ENCODE assay signal across 10 cellular contexts in genomic region chr11:57641011-57641410, GRCh38. TPM values are rescaled to one million over a fixed set of nuclear protein-coding genes. Genes with fewer than 3 reads are reported as not detected.
DNase-seq lines count a peak whose midpoint lies in the region; ATAC-seq, FAIRE-seq and TF ChIP-seq lines count a peak whose summit lies in the region.
"Had no signal": no experiment of that assay in that cellular context is flagged by ENCODE, and none has a peak within 500 bp of the region (broad histone marks: within the 10 kb centered on the region; RNA-seq: fewer than 3 reads in every experiment).

No MANE protein-coding gene starts in this region.

- peaks cover 40% of the 10 kb centered on the region for H3K36me3 ChIP-seq in HUES64 (ENCODE audit: insufficient read depth, low read length)
- H3K36me3 ChIP-seq in K562 (ENCODE audit: control insufficient read depth, insufficient read depth, low read length) = no peaks in the 10 kb centered on the region
- no peaks in the 10 kb centered on the region for H3K36me3 ChIP-seq in small intestine (ENCODE audit: control insufficient read depth in 2 of 2, insufficient read depth in 2 of 2, low read length in 2 of 2)

- TF ChIP-seq EP300 in K562 (IDR thresholded peaks at IDR 0.05; ENCODE audit: low read length) = no peak

- no peaks in the 10 kb centered on the region for H3K9me3 Mint-ChIP-seq in mesothelial cell of epicardium
- H3K9me3 Mint-ChIP-seq in activated CD8-positive, alpha-beta T cell treated with anti-CD3 and anti-CD28 coated beads, Interleukin-2, amount 10 ng/mL, durations not matched to agents 7 days and 5 days (ENCODE audit: insufficient read depth) = no peaks in the 10 kb centered on the region
- H3K9me3 Mint-ChIP-seq: activated naive CD8-positive, alpha-beta T cell treated with anti-CD3 and anti-CD28 coated beads for 36 hours had no signal

- CTCF ChIA-PET in K562 (lab: Yijun Ruan, JAX; ENCODE audit: low intra/inter-chr PET ratio) = interaction anchor here (0.6 to 2.8 kb wide), 5 partner anchors 71 to 799 kb away, joined by 3 to 37 read pairs (median 4); partner anchors contain the start of gene UBE2L6
- CTCF ChIA-PET in activated CD8-positive, alpha-beta T cell treated with anti-CD3 and anti-CD28 coated beads, Interleukin-2, amount 10 ng/mL, durations not matched to agents 7 days and 5 days (lab: Charles Lee) = interaction anchor here (0.6 to 16.2 kb wide), 36 partner anchors 8 to 304 kb away, joined by 3 to 421 read pairs (median 5); partner anchors contain the start of genes RTN4RL2, SLC43A1, TIMM10 and UBE2L6

- TF ChIP-seq POLR2A in K562 (conservative IDR thresholded peaks at IDR 0.05) = no peak

- H3K9me3 ChIP-seq in HUES64 (ENCODE audit: insufficient read depth, low read depth, low read length) (no peaks in the 10 kb centered on the region), K562 (replicated peaks; ENCODE audit: control insufficient read depth, insufficient read depth, low read depth, low read length) (no peaks in the 10 kb centered on the region), small intestine (ENCODE audit: control insufficient read depth, low read depth) (no peaks in the 10 kb centered on the region)
- H3K9me3 ChIP-seq: SJCRH30 had no signal

- H2AFZ ChIP-seq in K562 (ENCODE audit: low read depth, low read length) = peak overlapping the region; percentile 48

- peak overlapping the region; percentile 97 for H3K4me3 ChIP-seq in HUES64 (ENCODE audit: low read length)
- H3K4me3 ChIP-seq in K562 = no peak overlapping the region
- no peak overlapping the region for H3K4me3 ChIP-seq in small intestine (ENCODE audit: low read depth in 1 of 2, low read length in 2 of 2)
- H3K4me3 ChIP-seq: SJCRH30 had no signal

- no TSS peak for BruUV-seq in K562 (replicated peaks; lab: Mats Ljungman, UMichigan)

- in situ Hi-C loops in K562 (cut with MboI) (loop anchor here (5.0 to 10.0 kb wide), 3 partner anchors 74 to 299 kb away; partner anchors contain the start of gene UBE2L6), ACHN (cut with HindIII; ENCODE audit: low pct_ligation_motif_present, low pct_unique_long_range_greater_than_20kb, low sequenced_read_pairs) (no loop called here)

- 52% methylated on average over 5 of the region's 5 CpGs for WGBS in HUES64
- WGBS in K562 (ENCODE audit: insufficient coverage, low coverage, missing lambda C conversion rate) = 5% methylated on average over 5 of the region's 5 CpGs
- 38 to 54% (median 54%) methylated on average over 5 of the region's 5 CpGs for WGBS in small intestine, 3 donors

- no peak overlapping the region for H3K9ac ChIP-seq in HUES64 (ENCODE audit: low read depth, low read length)
- no peak overlapping the region; a peak in 1 of 4 replicates for H3K9ac ChIP-seq in K562 (ENCODE audit: insufficient read depth in 1 of 2, low read depth in 2 of 2, low read length in 2 of 2)

- ATAC-seq in K562 = peak; percentile 76
- no peak for ATAC-seq in activated CD8-positive, alpha-beta T cell treated with anti-CD3 and anti-CD28 coated beads, Interleukin-2, amount 10 ng/mL, durations not matched to agents 7 days and 5 days

- peaks cover 65% of the 10 kb centered on the region for H3K4me1 Mint-ChIP-seq in mesothelial cell of epicardium
- H3K4me1 Mint-ChIP-seq in activated CD8-positive, alpha-beta T cell treated with anti-CD3 and anti-CD28 coated beads, Interleukin-2, amount 10 ng/mL, durations not matched to agents 7 days and 5 days (ENCODE audit: low read depth) = peaks cover 37% of the 10 kb centered on the region

- no peak overlapping the region for H3K4me2 ChIP-seq in K562 (ENCODE audit: insufficient read depth, low read length)

- H3K27ac Mint-ChIP-seq in mesothelial cell of epicardium = peak overlapping the region; percentile 99
- no peak overlapping the region for H3K27ac Mint-ChIP-seq in activated CD8-positive, alpha-beta T cell treated with anti-CD3 and anti-CD28 coated beads, Interleukin-2, amount 10 ng/mL, durations not matched to agents 7 days and 5 days
- H3K27ac Mint-ChIP-seq: activated naive CD8-positive, alpha-beta T cell treated with anti-CD3 and anti-CD28 coated beads for 36 hours had no signal

- H3K9me1 ChIP-seq in K562 (ENCODE audit: control insufficient read depth, insufficient read depth, low read length) = no peaks in the 10 kb centered on the region

- H3K27me3 ChIP-seq in HUES64 (ENCODE audit: insufficient read depth, low read length) = no peaks in the 10 kb centered on the region
- H3K27me3 ChIP-seq in K562 (ENCODE audit: control insufficient read depth in 2 of 2, insufficient read depth in 2 of 2, low read length in 2 of 2) = no peaks in the 10 kb centered on the region; a peak in 1 of 5 replicates
- H3K27me3 ChIP-seq in small intestine (ENCODE audit: control insufficient read depth in 2 of 2, insufficient read depth in 2 of 2, low read length in 2 of 2) = peaks cover 0 to 6% of the 10 kb centered on the region in 2 donors
- H3K27me3 ChIP-seq: SJCRH30 had no signal

- H3K27ac ChIP-seq in HUES64 (ENCODE audit: low read depth, low read length) (peak overlapping the region; percentile 98), K562 (ENCODE audit: extremely low read depth, low read depth, low read length) (no peak overlapping the region), small intestine (ENCODE audit: low read depth in 1 of 2, low read length in 1 of 2) (no peak overlapping the region)
- H3K27ac ChIP-seq: SJCRH30 had no signal

- peak overlapping the region; percentile 90 for H3K4me3 Mint-ChIP-seq in mesothelial cell of epicardium
- H3K4me3 Mint-ChIP-seq in activated CD8-positive, alpha-beta T cell treated with anti-CD3 and anti-CD28 coated beads, Interleukin-2, amount 10 ng/mL, durations not matched to agents 7 days and 5 days = no peak overlapping the region

- H3K36me3 Mint-ChIP-seq in mesothelial cell of epicardium = peaks cover 1% of the 10 kb centered on the region
- H3K36me3 Mint-ChIP-seq in activated CD8-positive, alpha-beta T cell treated with anti-CD3 and anti-CD28 coated beads, Interleukin-2, amount 10 ng/mL, durations not matched to agents 7 days and 5 days (ENCODE audit: low read depth) = no peaks in the 10 kb centered on the region
- H3K36me3 Mint-ChIP-seq: activated naive CD8-positive, alpha-beta T cell treated with anti-CD3 and anti-CD28 coated beads for 36 hours had no signal

- POLR2A ChIA-PET in K562 (lab: Yijun Ruan, JAX) = interaction anchor here (0.6 to 2.0 kb wide), 10 partner anchors 8 to 419 kb away, joined by 3 to 9 read pairs (median 3); partner anchors contain the start of genes SELENOH and UBE2L6
- POLR2A ChIA-PET in activated CD8-positive, alpha-beta T cell treated with anti-CD3 and anti-CD28 coated beads, Interleukin-2, amount 10 ng/mL, durations not matched to agents 7 days and 5 days (lab: Charles Lee) = interaction anchor here (0.9 to 5.0 kb wide), 4 partner anchors 70 to 147 kb away, joined by 3 to 34 read pairs (median 4); partner anchors contain the start of gene UBE2L6

- TF ChIP-seq CTCF in K562 (IDR thresholded peaks at IDR 0.05 in 2 of 3, conservative IDR thresholded peaks at IDR 0.05 in 1 of 3; ENCODE audit: insufficient read depth in 2 of 3, low read depth in 1 of 3, low read length in 3 of 3) (peak; percentile 60 to 61 (median 60)), mesothelial cell of epicardium (IDR thresholded peaks at IDR 0.05; ENCODE audit: unreplicated experiment) (no peak)

- TF ChIP-seq RAD21 in K562 (CRISPR knock-in tag; conservative IDR thresholded peaks at IDR 0.05 in 1 of 2, IDR thresholded peaks at IDR 0.05 in 1 of 2) = peak in 1 of 2 experiments; percentile 42; a peak in 2 of 4 replicates

- intact Hi-C loops in K562 (cut with micrococcal nuclease) = loop anchor here (1.0 kb wide), 3 partner anchors 73 to 184 kb away; partner anchors contain the start of gene TIMM10

- H4K20me1 ChIP-seq in K562 (replicated peaks; ENCODE audit: control insufficient read depth, insufficient read depth, low read length) = no peaks in the 10 kb centered on the region

- H3K4me1 ChIP-seq in HUES64 (ENCODE audit: insufficient read depth, low read length) = peaks cover 54% of the 10 kb centered on the region
- H3K4me1 ChIP-seq in K562 (replicated peaks in 1 of 2; ENCODE audit: control insufficient read depth in 2 of 2, insufficient read depth in 2 of 2, low read length in 2 of 2) = peaks cover 10 to 17% of the 10 kb centered on the region in 2 experiments; a peak in 4 of 5 replicates
- H3K4me1 ChIP-seq in small intestine (ENCODE audit: control insufficient read depth in 2 of 2, insufficient read depth in 1 of 2, low read depth in 1 of 2, low read length in 1 of 2) = peaks cover 0 to 6% of the 10 kb centered on the region in 2 donors

- DNase-seq in COLO668 (lab: John Stamatoyannopoulos, UW; ENCODE audit: unreplicated experiment) (peak; percentile 13), K562 (ENCODE audit: extremely low read depth in 1 of 4, low spot score in 3 of 4) (peak in 3 of 4 experiments; percentile 34 to 67 (median 60)), mesothelial cell of epicardium (ENCODE audit: low spot score in 2 of 2, unreplicated experiment in 2 of 2) (peak in 1 of 2 experiments; percentile 45), small intestine (no peak), ACHN (no peak), T-helper 9 cell (no peak)
- DNase-seq in activated CD8-positive, alpha-beta T cell treated with anti-CD3 and anti-CD28 coated beads, Interleukin-2, amount 10 ng/mL, durations not matched to agents 7 days and 5 days = no peak
- DNase-seq: activated naive CD8-positive, alpha-beta T cell treated with anti-CD3 and anti-CD28 coated beads for 36 hours had no signal

- H3K79me2 ChIP-seq in K562 (ENCODE audit: control insufficient read depth, insufficient read depth, low read length) = no peaks in the 10 kb centered on the region

- FAIRE-seq in K562 (lab: Jason Lieb, UNC) (peak; percentile 15), small intestine (lab: Jason Lieb, UNC) (no peak)

- H3K27me3 Mint-ChIP-seq in mesothelial cell of epicardium (ENCODE audit: low read depth) = no peaks in the 10 kb centered on the region
- peaks cover 25% of the 10 kb centered on the region for H3K27me3 Mint-ChIP-seq in activated CD8-positive, alpha-beta T cell treated with anti-CD3 and anti-CD28 coated beads, Interleukin-2, amount 10 ng/mL, durations not matched to agents 7 days and 5 days (ENCODE audit: low read depth)

RNA-seq across cellular contexts. Expression of gene YPEL4, which starts 8.7 kb away (rescaled TPM):
- not detected for polyA plus RNA-seq in HUES64 (2013, experiment 1 of 2)
- not detected for polyA plus RNA-seq in HUES64 (2013, experiment 2 of 2)
- 2.3 and 5.9 TPM in 2 replicates for total RNA-seq in K562 (2011; cell fraction: chromatin; rRNA removed; ENCODE audit: low replicate concordance)
- 1.8 and 4.0 TPM in 2 replicates for total RNA-seq in K562 (2011; cell fraction: nucleolus; rRNA removed)
- 2.2 and 2.8 TPM in 2 replicates for total RNA-seq in K562 (2011; cell fraction: nucleoplasm; rRNA removed)
- total RNA-seq in K562 (2014; rRNA removed) (0.37 TPM in 1 of 2 replicates, not detected in the other), K562 (2014; rRNA removed; fragmentation: Illumina TruSeq; extraction: Trizol) (0.16 and 0.22 TPM in 2 replicates), K562 (2015; rRNA removed; fragmentation: Illumina TruSeq; extraction: Trizol) (0.07 and 0.08 TPM in 2 replicates), K562 (2021) (0.42 and 0.51 TPM in 2 replicates), mesothelial cell of epicardium (0.64 to 1.3 TPM (median 1.1 TPM) in 3 replicates)
- polyA plus RNA-seq in K562 (2011; rRNA removed) (0.91 and 1.4 TPM in 2 replicates), K562 (2014; fragmentation: Illumina TruSeq; extraction: Trizol) (0.40 and 0.48 TPM in 2 replicates), K562 (2014; fragmentation: Nextera tagmentation; extraction: Ambion mirVana) (under 1 TPM in 1 of 2 experiments, not detected in 1; 0.08 TPM), K562 (2014; rRNA removed) (0.40 and 1.1 TPM in 2 replicates), small intestine (1 to 10 TPM in 2 of 3 donors, not detected in 1; 1.4 to 2.2 TPM)
- 0.88 and 2.1 TPM in 2 replicates for polyA plus RNA-seq in K562 (2011; cell fraction: cytosol; rRNA removed)
- 3.1 and 5.7 TPM in 2 replicates for polyA plus RNA-seq in K562 (2011; cell fraction: nucleus; rRNA removed)
- polyA plus RNA-seq in K562 (2012) = 1.0 and 2.1 TPM in 2 replicates
- polyA minus RNA-seq in K562 (2011; rRNA and poly(A)+ RNA removed) = 0.51 and 0.56 TPM in 2 replicates
- 0.57 TPM in 1 of 2 replicates, not detected in the other for polyA minus RNA-seq in K562 (2011; cell fraction: cytosol; rRNA and poly(A)+ RNA removed)
- polyA minus RNA-seq in K562 (2011; cell fraction: nucleus; rRNA and poly(A)+ RNA removed) = 1.00 and 1.2 TPM in 2 replicates
- under 1 TPM; 0.11 to 0.13 TPM for total RNA-seq in activated CD8-positive, alpha-beta T cell treated with anti-CD3 and anti-CD28 coated beads, Interleukin-2, amount 10 ng/mL, durations not matched to agents 7 days and 5 days

RNA-seq across cellular contexts. Expression of gene CLP1, which starts 16.6 kb away (rescaled TPM):
- 22.2 TPM for polyA plus RNA-seq in HUES64 (2013, experiment 1 of 2)
- 20.9 TPM for polyA plus RNA-seq in HUES64 (2013, experiment 2 of 2)
- total RNA-seq in K562 (2011; cell fraction: chromatin; rRNA removed; ENCODE audit: low replicate concordance) = 15.6 and 22.6 TPM in 2 replicates
- 14.6 and 18.2 TPM in 2 replicates for total RNA-seq in K562 (2011; cell fraction: nucleolus; rRNA removed)
- 13.2 and 13.8 TPM in 2 replicates for total RNA-seq in K562 (2011; cell fraction: nucleoplasm; rRNA removed)
- total RNA-seq in K562 (2014; rRNA removed) (19.1 and 20.0 TPM in 2 replicates), K562 (2014; rRNA removed; fragmentation: Illumina TruSeq; extraction: Trizol) (27.8 and 28.6 TPM in 2 replicates), K562 (2015; rRNA removed; fragmentation: Illumina TruSeq; extraction: Trizol) (26.3 and 27.8 TPM in 2 replicates), K562 (2021) (21.5 and 23.7 TPM in 2 replicates), mesothelial cell of epicardium (18.4 to 19.6 TPM (median 19.5 TPM) in 3 replicates)
- polyA plus RNA-seq in K562 (2011; rRNA removed) (22.2 and 31.9 TPM in 2 replicates), K562 (2014; fragmentation: Illumina TruSeq; extraction: Trizol) (24.9 and 30.3 TPM in 2 replicates), K562 (2014; fragmentation: Nextera tagmentation; extraction: Ambion mirVana) (10 to 100 TPM; 45.6 to 46.2 TPM), K562 (2014; rRNA removed) (23.4 and 26.5 TPM in 2 replicates), small intestine (10 to 100 TPM; 10.3 to 13.6 (median 12.3) TPM)
- polyA plus RNA-seq in K562 (2011; cell fraction: cytosol; rRNA removed) = 32.3 and 33.7 TPM in 2 replicates
- polyA plus RNA-seq in K562 (2011; cell fraction: nucleus; rRNA removed) = 13.3 and 14.0 TPM in 2 replicates
- 14.4 and 26.1 TPM in 2 replicates for polyA plus RNA-seq in K562 (2012)
- 29.5 and 35.2 TPM in 2 replicates for polyA minus RNA-seq in K562 (2011; rRNA and poly(A)+ RNA removed)
- 7.9 and 11.1 TPM in 2 replicates for polyA minus RNA-seq in K562 (2011; cell fraction: cytosol; rRNA and poly(A)+ RNA removed)
- polyA minus RNA-seq in K562 (2011; cell fraction: nucleus; rRNA and poly(A)+ RNA removed) = 5.3 and 8.4 TPM in 2 replicates
- 10 to 100 TPM; 18.9 to 20.5 TPM for total RNA-seq in activated CD8-positive, alpha-beta T cell treated with anti-CD3 and anti-CD28 coated beads, Interleukin-2, amount 10 ng/mL, durations not matched to agents 7 days and 5 days

RNA-seq across cellular contexts. Expression of gene ZDHHC5, which starts 26.9 kb away (rescaled TPM):
- polyA plus RNA-seq in HUES64 (2013, experiment 1 of 2) = 33.3 TPM
- 31.4 TPM for polyA plus RNA-seq in HUES64 (2013, experiment 2 of 2)
- 76.0 and 93.5 TPM in 2 replicates for total RNA-seq in K562 (2011; cell fraction: chromatin; rRNA removed; ENCODE audit: low replicate concordance)
- total RNA-seq in K562 (2011; cell fraction: nucleolus; rRNA removed) = 71.7 and 85.6 TPM in 2 replicates
- total RNA-seq in K562 (2011; cell fraction: nucleoplasm; rRNA removed) = 89.7 and 107 TPM in 2 replicates
- 22.5 and 30.0 TPM in 2 replicates for total RNA-seq in K562 (2014; rRNA removed)
- 31.3 and 35.6 TPM in 2 replicates for total RNA-seq in K562 (2014; rRNA removed; fragmentation: Illumina TruSeq; extraction: Trizol)
- 35.9 and 37.1 TPM in 2 replicates for total RNA-seq in K562 (2015; rRNA removed; fragmentation: Illumina TruSeq; extraction: Trizol)
- 46.3 and 51.8 TPM in 2 replicates for total RNA-seq in K562 (2021)
- 41.6 and 44.7 TPM in 2 replicates for polyA plus RNA-seq in K562 (2011; rRNA removed)
- polyA plus RNA-seq in K562 (2011; cell fraction: cytosol; rRNA removed) = 40.7 and 51.6 TPM in 2 replicates
- 41.7 and 67.0 TPM in 2 replicates for polyA plus RNA-seq in K562 (2011; cell fraction: nucleus; rRNA removed)
- 43.5 and 44.2 TPM in 2 replicates for polyA plus RNA-seq in K562 (2012)
- polyA plus RNA-seq in K562 (2014; fragmentation: Illumina TruSeq; extraction: Trizol) = 51.5 and 64.2 TPM in 2 replicates
- polyA plus RNA-seq in K562 (2014; fragmentation: Nextera tagmentation; extraction: Ambion mirVana) = 1 to 10 TPM; 3.8 to 8.8 TPM
- polyA plus RNA-seq in K562 (2014; rRNA removed) = 36.4 and 39.1 TPM in 2 replicates
- polyA minus RNA-seq in K562 (2011; rRNA and poly(A)+ RNA removed) = 66.4 and 78.8 TPM in 2 replicates
- 28.8 and 38.3 TPM in 2 replicates for polyA minus RNA-seq in K562 (2011; cell fraction: cytosol; rRNA and poly(A)+ RNA removed)
- 24.6 and 29.2 TPM in 2 replicates for polyA minus RNA-seq in K562 (2011; cell fraction: nucleus; rRNA and poly(A)+ RNA removed)
- 53.9 to 57.1 TPM (median 54.2 TPM) in 3 replicates for total RNA-seq in mesothelial cell of epicardium
- 10 to 100 TPM; 77.8 to 82.4 TPM for total RNA-seq in activated CD8-positive, alpha-beta T cell treated with anti-CD3 and anti-CD28 coated beads, Interleukin-2, amount 10 ng/mL, durations not matched to agents 7 days and 5 days
- polyA plus RNA-seq in small intestine = 10 to 100 TPM; 19.5 to 35.2 (median 25.9) TPM

RNA-seq across cellular contexts. Expression of gene SERPING1, which starts 43.5 kb away (rescaled TPM):
- 52.6 TPM for polyA plus RNA-seq in HUES64 (2013, experiment 1 of 2)
- 71.0 TPM for polyA plus RNA-seq in HUES64 (2013, experiment 2 of 2)
- total RNA-seq in K562 (2011; cell fraction: chromatin; rRNA removed; ENCODE audit: low replicate concordance) = 0.44 TPM in 1 of 2 replicates, not detected in the other
- 0.33 TPM in 1 of 2 replicates, not detected in the other for total RNA-seq in K562 (2011; cell fraction: nucleolus; rRNA removed)
- total RNA-seq in K562 (2011; cell fraction: nucleoplasm; rRNA removed) = 0.37 and 0.46 TPM in 2 replicates
- total RNA-seq in K562 (2014; rRNA removed) (not detected in 2 replicates), K562 (2014; rRNA removed; fragmentation: Illumina TruSeq; extraction: Trizol) (not detected in 2 replicates), K562 (2015; rRNA removed; fragmentation: Illumina TruSeq; extraction: Trizol) (0.14 TPM in 1 of 2 replicates, not detected in the other), K562 (2021) (0.94 and 1.00 TPM in 2 replicates), mesothelial cell of epicardium (136 to 154 TPM (median 146 TPM) in 3 replicates)
- polyA plus RNA-seq in K562 (2011; rRNA removed) (0.10 and 0.31 TPM in 2 replicates), K562 (2014; fragmentation: Illumina TruSeq; extraction: Trizol) (0.08 and 0.31 TPM in 2 replicates), K562 (2014; fragmentation: Nextera tagmentation; extraction: Ambion mirVana) (under 1 TPM; 0.21 to 0.30 TPM), K562 (2014; rRNA removed) (0.20 and 0.55 TPM in 2 replicates), small intestine (100 to 1,000 TPM in 1 of 3 donors, 10 to 100 TPM in 1, 1 to 10 TPM in 1; 5.4 to 201 (median 17.6) TPM)
- 0.37 and 0.40 TPM in 2 replicates for polyA plus RNA-seq in K562 (2011; cell fraction: cytosol; rRNA removed)
- polyA plus RNA-seq in K562 (2011; cell fraction: nucleus; rRNA removed) = 0.18 and 0.48 TPM in 2 replicates
- 0.30 and 1.2 TPM in 2 replicates for polyA plus RNA-seq in K562 (2012)
- polyA minus RNA-seq in K562 (2011; rRNA and poly(A)+ RNA removed) = not detected in 2 replicates
- not detected in 2 replicates for polyA minus RNA-seq in K562 (2011; cell fraction: cytosol; rRNA and poly(A)+ RNA removed)
- polyA minus RNA-seq in K562 (2011; cell fraction: nucleus; rRNA and poly(A)+ RNA removed) = 0.13 TPM in 1 of 2 replicates, not detected in the other
- not detected for total RNA-seq in activated CD8-positive, alpha-beta T cell treated with anti-CD3 and anti-CD28 coated beads, Interleukin-2, amount 10 ng/mL, durations not matched to agents 7 days and 5 days

Comparison
In these comparisons a context has a peak if more than half of its experiments do, and no peak if none do; other contexts are left out.
1. DNase-seq: peak in COLO668 (single experiment) and K562 (3 of 4); none in activated CD8-positive, alpha-beta T cell treated with anti-CD3 and anti-CD28 coated beads, Interleukin-2, amount 10 ng/mL, durations not matched to agents 7 days and 5 days (single experiment), small intestine (single experiment), ACHN (single experiment) and T-helper 9 cell (single experiment).